29 cellular contexts compared by ENCODE assay signal in genomic region chrX:21845096-21845495, GRCh38.
"Had no signal": no experiment of that assay in that cellular context is flagged by ENCODE, and none has a peak within 500 bp of the region (broad histone marks: within the 10 kb centered on the region; RNA-seq: fewer than 3 reads in every experiment).

No MANE protein-coding gene starts in this region.

- H3K27me3 Mint-ChIP-seq: stimulated activated memory B cell treated with anti-CD40 and anti-IgM and Interleukin-4, amounts not matched to agents 10 μg/mL and 1 μg/mL and 100 μg/mL, for 72 hours; stimulated activated naive B cell treated with anti-CD40 and anti-IgM and Interleukin-4, amounts not matched to agents 10 μg/mL and 1 μg/mL and 100 μg/mL, for 72 hours; stimulated activated naive CD8-positive, alpha-beta T cell treated with anti-CD3 and anti-CD28 coated beads, Interleukin-15, amount 100 ng/mL, for 72 hours; stimulated activated naive CD8-positive, alpha-beta T cell treated with anti-CD3 and anti-CD28 coated beads, Interleukin-15, Interleukin-2, amounts not matched to agents 100 ng/mL and 50 ng/mL, for 24 hours; type B pancreatic cell had no signal

- H3K27ac Mint-ChIP-seq: stimulated activated effector memory CD8-positive, alpha-beta T cell treated with anti-CD3 and anti-CD28 coated beads, Interleukin-12 subunit alpha, Interleukin-12 subunit beta, amount 100 ng/mL, for 72 hours; stimulated activated memory B cell treated with anti-CD40 and anti-IgM and Interleukin-4, amounts not matched to agents 10 μg/mL and 1 μg/mL and 100 μg/mL, for 72 hours; stimulated activated naive B cell treated with anti-CD40 and anti-IgM and Interleukin-4, amounts not matched to agents 10 μg/mL and 1 μg/mL and 100 μg/mL, for 72 hours; stimulated activated naive CD8-positive, alpha-beta T cell treated with anti-CD3 and anti-CD28 coated beads, Interleukin-15, Interleukin-2, amounts not matched to agents 100 ng/mL and 50 ng/mL, for 24 hours; type B pancreatic cell had no signal

- H3K9me3 ChIP-seq: stomach, suprapubic skin, testis, thoracic aorta, thyroid gland, tibial artery, tibial nerve, transverse colon, upper lobe of left lung, upper lobe of right lung, uterus, vagina had no signal

- DNase-seq: stimulated activated CD4-positive, alpha-beta T cell treated with anti-CD3 and anti-CD28 coated beads, Interleukin-2, amount 100 ng/mL, for 48 hours; stimulated activated CD4-positive, alpha-beta T cell treated with anti-CD3 and anti-CD28 coated beads, Interleukin-4, amount 100 ng/mL, for 1 hour; stimulated activated CD4-positive, alpha-beta T cell treated with anti-CD3 and anti-CD28 coated beads, Interleukin-4, amount 100 ng/mL, for 24 hours; stimulated activated CD4-positive, alpha-beta T cell treated with anti-CD3 and anti-CD28 coated beads, Interleukin-4, amount 100 ng/mL, for 4 hours; stimulated activated CD8-positive, alpha-beta memory T cell treated with anti-CD3 and anti-CD28 coated beads, Interleukin-4, amount 100 ng/mL, for 48 hours; stimulated activated naive B cell treated with anti-CD40 and anti-IgM and Interleukin-4, amounts not matched to agents 10 μg/mL and 1 μg/mL and 100 μg/mL, for 72 hours; stimulated activated naive CD4-positive, alpha-beta T cell; stimulated activated naive CD4-positive, alpha-beta T cell treated with Interleukin-2 at 50 U/mL for 16 hours; stimulated activated naive CD8-positive, alpha-beta T cell treated with anti-CD3 and anti-CD28 coated beads, Interleukin-15, amount 100 ng/mL, for 72 hours; stimulated activated naive CD8-positive, alpha-beta T cell treated with anti-CD3 and anti-CD28 coated beads, Interleukin-15, Interleukin-2, amounts not matched to agents 100 U/mL and 50 U/mL, for 24 hours; stomach; substantia nigra; testis; thyroid gland; tibial artery; transverse colon; trophoblast cell; upper lobe of left lung; upper lobe of right lung; uterus had no signal

- H3K9me3 Mint-ChIP-seq: stimulated activated effector memory CD8-positive, alpha-beta T cell treated with anti-CD3 and anti-CD28 coated beads, Interleukin-12 subunit alpha, Interleukin-12 subunit beta, amount 100 ng/mL, for 72 hours; stimulated activated memory B cell treated with anti-CD40 and anti-IgM and Interleukin-4, amounts not matched to agents 10 μg/mL and 1 μg/mL and 100 μg/mL, for 72 hours; stimulated activated naive CD8-positive, alpha-beta T cell treated with anti-CD3 and anti-CD28 coated beads, Interleukin-15, amount 100 ng/mL, for 72 hours; stimulated activated naive CD8-positive, alpha-beta T cell treated with anti-CD3 and anti-CD28 coated beads, Interleukin-15, Interleukin-2, amounts not matched to agents 100 ng/mL and 50 ng/mL, for 24 hours; type B pancreatic cell had no signal

- H3K4me1 ChIP-seq: testis, upper lobe of right lung, uterus had no signal

- H3K4me1 Mint-ChIP-seq: stimulated activated naive B cell treated with anti-CD40 and anti-IgM and Interleukin-4, amounts not matched to agents 10 μg/mL and 1 μg/mL and 100 μg/mL, for 72 hours; stimulated activated naive CD8-positive, alpha-beta T cell treated with anti-CD3 and anti-CD28 coated beads, Interleukin-15, amount 100 ng/mL, for 72 hours had no signal

- H3K27ac ChIP-seq: stomach, suprapubic skin, testis, thoracic aorta, thyroid gland, tibial artery, tibial nerve, transverse colon, upper lobe of left lung, upper lobe of right lung, uterus, vagina had no signal

- ATAC-seq: stimulated activated effector memory CD8-positive, alpha-beta T cell treated with anti-CD3 and anti-CD28 coated beads, Interleukin-12 subunit alpha, Interleukin-12 subunit beta, amount 100 ng/mL, for 72 hours; stimulated activated memory B cell treated with anti-CD40 and anti-IgM and Interleukin-4, amounts not matched to agents 10 μg/mL and 1 μg/mL and 100 μg/mL, for 72 hours; stimulated activated naive B cell treated with anti-CD40 and anti-IgM and Interleukin-4, amounts not matched to agents 10 μg/mL and 1 μg/mL and 100 μg/mL, for 72 hours; stimulated activated naive CD8-positive, alpha-beta T cell treated with anti-CD3 and anti-CD28 coated beads, Interleukin-15, amount 100 ng/mL, for 72 hours; stimulated activated naive CD8-positive, alpha-beta T cell treated with anti-CD3 and anti-CD28 coated beads, Interleukin-15, Interleukin-2, amounts not matched to agents 100 U/mL and 50 U/mL, for 24 hours; upper lobe of right lung had no signal

- H3K36me3 ChIP-seq: transverse colon, uterus had no signal

- FAIRE-seq: urothelium cell line had no signal

- H3K27me3 ChIP-seq: suprapubic skin, testis, thyroid gland, tibial artery, transverse colon, upper lobe of left lung, upper lobe of right lung, uterus, vagina had no signal

- H3K4me3 Mint-ChIP-seq: stimulated activated effector memory CD8-positive, alpha-beta T cell treated with anti-CD3 and anti-CD28 coated beads, Interleukin-12 subunit alpha, Interleukin-12 subunit beta, amount 100 ng/mL, for 72 hours; stimulated activated memory B cell treated with anti-CD40 and anti-IgM and Interleukin-4, amounts not matched to agents 10 μg/mL and 1 μg/mL and 100 μg/mL, for 72 hours; stimulated activated naive B cell treated with anti-CD40 and anti-IgM and Interleukin-4, amounts not matched to agents 10 μg/mL and 1 μg/mL and 100 μg/mL, for 72 hours; stimulated activated naive CD8-positive, alpha-beta T cell treated with anti-CD3 and anti-CD28 coated beads, Interleukin-15, amount 100 ng/mL, for 72 hours; stimulated activated naive CD8-positive, alpha-beta T cell treated with anti-CD3 and anti-CD28 coated beads, Interleukin-15, Interleukin-2, amounts not matched to agents 100 ng/mL and 50 ng/mL, for 24 hours; type B pancreatic cell had no signal

- H3K4me3 ChIP-seq: stomach, suprapubic skin, testis, thoracic aorta, thyroid gland, tibial artery, tibial nerve, transverse colon, upper lobe of left lung, upper lobe of right lung, uterus, vagina had no signal
